ENCODE assay signal across 30 cellular contexts in the genomic region with DNA sequence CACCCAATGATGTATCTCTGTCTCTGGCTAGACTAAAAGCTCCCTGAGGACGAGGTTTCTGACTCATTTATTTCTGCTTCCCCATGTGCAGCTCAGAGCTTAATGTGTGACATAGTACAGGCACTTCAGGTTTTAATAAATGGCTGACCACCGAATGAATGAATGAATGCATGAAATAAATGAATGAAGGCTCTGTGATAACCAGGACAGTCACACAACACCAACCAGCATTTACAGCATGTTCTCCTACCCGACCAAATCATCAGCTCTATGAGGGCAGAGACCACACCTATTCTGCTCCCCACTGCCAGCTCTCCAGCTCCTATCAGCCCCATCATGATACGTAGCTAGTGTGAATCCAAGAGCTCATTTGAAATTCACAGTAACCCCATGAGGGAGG. TPM values are rescaled to one million over a fixed set of nuclear protein-coding genes. Genes with fewer than 3 reads are reported as not detected.
"Had no signal": no experiment of that assay in that cellular context is flagged by ENCODE, and none has a peak within 500 bp of the region (broad histone marks: within the 10 kb centered on the region; RNA-seq: fewer than 3 reads in every experiment).

No MANE protein-coding gene starts in this region.

- H3K27ac Mint-ChIP-seq: activated CD8-positive, alpha-beta T cell treated with anti-CD3 and anti-CD28 coated beads for 36 hours; activated naive CD4-positive, alpha-beta T cell treated with anti-CD3 and anti-CD28 coated beads, Interleukin-2, amount 50 U/mL, for 72 hours; activated naive CD8-positive, alpha-beta T cell treated with anti-CD3 and anti-CD28 coated beads, Interleukin-2, amount 50 U/mL, for 24 hours had no signal

- DNase-seq: activated CD4-positive, alpha-beta T cell treated with anti-CD3 and anti-CD28 coated beads for 4 hours; activated CD8-positive, alpha-beta memory T cell treated with anti-CD3 and anti-CD28 coated beads, Interleukin-2, amount 50 U/mL, for 4 hours; activated CD8-positive, alpha-beta T cell treated with anti-CD3 and anti-CD28 coated beads for 36 hours; activated naive CD4-positive, alpha-beta T cell; activated naive CD8-positive, alpha-beta T cell treated with anti-CD3 and anti-CD28 coated beads, Interleukin-2, amount 50 U/mL, for 24 hours; activated T-cell treated with anti-CD3 and anti-CD28 coated beads, Interleukin-2, amount 50 U/mL, for 1 hour; amniotic stem cell; body of pancreas; central memory CD4-positive, alpha-beta T cell; KG1; NCI-H1092; NCI-H1417; NCI-H1694; NCI-H2029; NCI-H345; NCI-H510A; NCI-H69; NK-92 treated with Interleukin-12 subunit alpha and Interleukin-12 subunit beta, amount 100 ng/mL, for 24 hours; OCI-M1; RPMI8226; SJCRH30; SK-N-SH; T-helper 1 cell had no signal

- H3K4me3 Mint-ChIP-seq: activated CD8-positive, alpha-beta T cell treated with anti-CD3 and anti-CD28 coated beads for 36 hours; activated naive CD8-positive, alpha-beta T cell treated with anti-CD3 and anti-CD28 coated beads, Interleukin-2, amount 50 U/mL, for 24 hours had no signal

- H3K36me3 ChIP-seq: ascending aorta, SJCRH30 had no signal

- H3K27me3 ChIP-seq: ascending aorta, body of pancreas had no signal

- H3K4me2 ChIP-seq: SK-N-SH had no signal

- H3K4me3 ChIP-seq: ascending aorta, body of pancreas, SJCRH30 had no signal

- H3K27ac ChIP-seq: SJCRH30 had no signal

- ATAC-seq: activated CD4-positive, CD25-positive, alpha-beta regulatory T cell treated with anti-CD3 and anti-CD28 coated beads, Interleukin-2, amount 50 U/mL, for 24 hours; activated CD8-positive, alpha-beta T cell treated with anti-CD3 and anti-CD28 coated beads for 36 hours; activated naive CD4-positive, alpha-beta T cell treated with anti-CD3 and anti-CD28 coated beads, Interleukin-2, amount 50 U/mL, for 72 hours; activated naive CD8-positive, alpha-beta T cell treated with anti-CD3 and anti-CD28 coated beads, Interleukin-2, amount 50 U/mL, for 24 hours; body of pancreas; Panc1; Right ventricle myocardium inferior had no signal

- H3K36me3 Mint-ChIP-seq: activated naive CD4-positive, alpha-beta T cell treated with anti-CD3 and anti-CD28 coated beads, Interleukin-2, amount 50 U/mL, for 72 hours had no signal

- H3K9me3 ChIP-seq: ascending aorta, body of pancreas, SJCRH30, SK-N-SH had no signal

- H3K4me1 ChIP-seq: SJCRH30 had no signal

- H3K9ac ChIP-seq: SK-N-SH had no signal

- H3K9me3 Mint-ChIP-seq: activated CD8-positive, alpha-beta T cell treated with anti-CD3 and anti-CD28 coated beads for 36 hours; activated naive CD4-positive, alpha-beta T cell treated with anti-CD3 and anti-CD28 coated beads, Interleukin-2, amount 50 U/mL, for 72 hours; activated naive CD8-positive, alpha-beta T cell treated with anti-CD3 and anti-CD28 coated beads, Interleukin-2, amount 50 U/mL, for 24 hours had no signal

RNA-seq across cellular contexts. Expression of gene TMOD1, which starts 4.8 kb away (rescaled TPM):
- total RNA-seq: bronchial epithelial cell, LHCN-M2 had no signal
